26 cellular contexts compared by ENCODE assay signal in the genomic region with DNA sequence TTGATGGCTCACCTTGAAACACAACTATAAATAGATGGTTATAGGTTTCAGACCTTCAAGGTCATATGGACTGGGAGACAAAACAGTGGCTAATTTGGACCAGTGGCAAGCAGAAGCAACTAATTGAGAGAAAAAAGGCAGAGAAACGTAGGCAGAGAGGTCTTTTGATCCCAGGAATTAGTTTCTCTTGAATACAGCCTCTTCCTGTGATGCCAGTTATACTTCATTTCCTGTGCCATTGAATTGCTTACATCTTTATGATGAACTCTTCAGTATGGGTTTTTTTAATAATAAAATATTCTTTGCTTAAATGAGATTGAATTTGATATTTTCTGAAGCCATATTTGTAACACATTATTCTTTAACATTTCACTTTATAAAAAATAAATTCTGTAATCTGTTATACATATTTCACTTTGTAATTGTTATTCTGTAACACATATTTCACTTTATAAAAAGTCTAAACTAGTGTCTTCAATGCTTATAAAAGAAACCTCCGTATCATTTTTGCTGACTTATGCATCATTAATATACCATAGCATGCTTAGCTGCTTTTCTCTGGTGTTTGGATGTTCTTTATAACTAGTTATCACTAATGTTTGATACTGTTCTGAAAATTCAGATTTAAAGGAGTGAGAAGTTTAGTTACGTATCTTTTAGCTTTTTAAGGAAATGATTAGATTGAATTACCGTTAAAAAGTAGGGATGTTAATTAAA. TPM values are rescaled to one million over a fixed set of nuclear protein-coding genes. Genes with fewer than 3 reads are reported as not detected.
A peak's percentile ranks its signal among the peaks of the same experiment; 100 is the strongest.
DNase-seq lines count a peak whose midpoint lies in the region; ATAC-seq, FAIRE-seq and TF ChIP-seq lines count a peak whose summit lies in the region.
"Had no signal": no experiment of that assay in that cellular context is flagged by ENCODE, and none has a peak within 500 bp of the region (broad histone marks: within the 10 kb centered on the region; RNA-seq: fewer than 3 reads in every experiment).

No MANE protein-coding gene starts in this region.

- H2AFZ ChIP-seq in Loucy (ENCODE audit: low read length) (no peak overlapping the region), K562 (ENCODE audit: low read depth, low read length) (no peak overlapping the region)
- H2AFZ ChIP-seq: hepatocyte had no signal

- no peak overlapping the region for H3K9ac ChIP-seq in Loucy (ENCODE audit: low read depth, low read length, poor library complexity, severe bottlenecking)
- 0 out of 4 replicates have a peak overlapping the region, but pooled peaks of 1 of the 2 experiments have one; percentile 4 for H3K9ac ChIP-seq in K562 (ENCODE audit: insufficient read depth in 1 of 2, low read depth in 2 of 2, low read length in 2 of 2)

- no peaks in the 10 kb centered on the region for H3K9me3 Mint-ChIP-seq in activated naive CD4-positive, alpha-beta T cell treated with anti-CD3 and anti-CD28 coated beads for 36 hours
- H3K9me3 Mint-ChIP-seq in activated naive CD4-positive, alpha-beta T cell treated with anti-CD3 and anti-CD28 coated beads, Interleukin-2, amount 50 U/mL, for 72 hours = no peaks in the 10 kb centered on the region
- no peaks in the 10 kb centered on the region for H3K9me3 Mint-ChIP-seq in chondrocyte (ENCODE audit: low read depth)
- H3K9me3 Mint-ChIP-seq: activated T-helper 2 cell treated with anti-CD3 and anti-CD28 coated beads, Interferon-gamma antibody, Interleukin-2, Interleukin-4, amounts not matched to agents 10 μg/mL and 5 μg/mL and 100 μg/mL, durations not matched to agents 14 hours and 24 hours and 36 hours; stimulated activated effector memory CD8-positive, alpha-beta T cell treated with anti-CD3 and anti-CD28 coated beads, Interleukin-12 subunit alpha, Interleukin-12 subunit beta, amount 100 ng/mL, for 72 hours had no signal

- WGBS in K562 (ENCODE audit: insufficient coverage, low coverage, missing lambda C conversion rate) = 36% methylated on average over 4 of the region's 4 CpGs
- 32 to 48% (median 39%) methylated on average over 4 of the region's 4 CpGs for WGBS in psoas muscle, 3 donors

- no peaks in the 10 kb centered on the region for H3K27me3 Mint-ChIP-seq in activated naive CD4-positive, alpha-beta T cell treated with anti-CD3 and anti-CD28 coated beads for 36 hours (ENCODE audit: low read depth)
- H3K27me3 Mint-ChIP-seq in chondrocyte (ENCODE audit: low read depth) = no peaks in the 10 kb centered on the region

- CTCF ChIA-PET in activated naive CD4-positive, alpha-beta T cell treated with anti-CD3 and anti-CD28 coated beads for 36 hours (lab: Charles Lee) = no interaction called here
- CTCF ChIA-PET in K562 (lab: Yijun Ruan, JAX; ENCODE audit: low intra/inter-chr PET ratio) = no interaction called here

- H3K4me3 Mint-ChIP-seq in activated naive CD4-positive, alpha-beta T cell treated with anti-CD3 and anti-CD28 coated beads for 36 hours = no peak overlapping the region
- no peak overlapping the region for H3K4me3 Mint-ChIP-seq in chondrocyte (ENCODE audit: unreplicated experiment)
- H3K4me3 Mint-ChIP-seq: stimulated activated effector memory CD8-positive, alpha-beta T cell treated with anti-CD3 and anti-CD28 coated beads, Interleukin-12 subunit alpha, Interleukin-12 subunit beta, amount 100 ng/mL, for 72 hours had no signal

- ATAC-seq in activated naive CD4-positive, alpha-beta T cell treated with anti-CD3 and anti-CD28 coated beads, Interleukin-2, amount 50 U/mL, for 72 hours = no peak
- ATAC-seq in K562 (no peak), psoas muscle (peak in 3 of 4 donors; percentile 34 to 46 (median 41)), HG02678 (IDR thresholded peaks at IDR 0.05; ENCODE audit: unreplicated experiment) (no peak)
- ATAC-seq: Panc1; sciatic nerve; stimulated activated effector memory CD8-positive, alpha-beta T cell treated with anti-CD3 and anti-CD28 coated beads, Interleukin-12 subunit alpha, Interleukin-12 subunit beta, amount 100 ng/mL, for 72 hours had no signal

- no peaks in the 10 kb centered on the region for H3K9me2 ChIP-seq in Loucy (replicated peaks; ENCODE audit: low read depth, low read length)

- no peaks in the 10 kb centered on the region for H3K9me3 ChIP-seq in Loucy (ENCODE audit: insufficient read depth, low read depth, low read length)
- H3K9me3 ChIP-seq in K562 (replicated peaks; ENCODE audit: control insufficient read depth, insufficient read depth, low read depth, low read length) = no peaks in the 10 kb centered on the region
- no peaks in the 10 kb centered on the region for H3K9me3 ChIP-seq in psoas muscle
- H3K9me3 ChIP-seq: ovary had no signal

- H3K36me3 Mint-ChIP-seq in activated naive CD4-positive, alpha-beta T cell treated with anti-CD3 and anti-CD28 coated beads for 36 hours (ENCODE audit: low read depth) = peaks cover 2% of the 10 kb centered on the region
- no peaks in the 10 kb centered on the region for H3K36me3 Mint-ChIP-seq in activated naive CD4-positive, alpha-beta T cell treated with anti-CD3 and anti-CD28 coated beads, Interleukin-2, amount 50 U/mL, for 72 hours
- H3K36me3 Mint-ChIP-seq in chondrocyte (ENCODE audit: low read depth) = no peaks in the 10 kb centered on the region
- H3K36me3 Mint-ChIP-seq: stimulated activated effector memory CD8-positive, alpha-beta T cell treated with anti-CD3 and anti-CD28 coated beads, Interleukin-12 subunit alpha, Interleukin-12 subunit beta, amount 100 ng/mL, for 72 hours had no signal

- intact Hi-C loops in activated naive CD4-positive, alpha-beta T cell treated with anti-CD3 and anti-CD28 coated beads for 36 hours (cut with micrococcal nuclease) = no loop called here
- intact Hi-C loops in K562 (cut with micrococcal nuclease) (no loop called here), psoas muscle (cut with DNase I) (no loop called here)

- H3K27ac Mint-ChIP-seq in activated naive CD4-positive, alpha-beta T cell treated with anti-CD3 and anti-CD28 coated beads for 36 hours = peak overlapping the region; percentile 32
- H3K27ac Mint-ChIP-seq in activated naive CD4-positive, alpha-beta T cell treated with anti-CD3 and anti-CD28 coated beads, Interleukin-2, amount 50 U/mL, for 72 hours = no peak overlapping the region
- H3K27ac Mint-ChIP-seq in chondrocyte (ENCODE audit: unreplicated experiment) = no peak overlapping the region
- H3K27ac Mint-ChIP-seq: activated T-helper 2 cell treated with anti-CD3 and anti-CD28 coated beads, Interferon-gamma antibody, Interleukin-2, Interleukin-4, amounts not matched to agents 10 μg/mL and 5 μg/mL and 100 μg/mL, durations not matched to agents 14 hours and 24 hours and 36 hours; stimulated activated effector memory CD8-positive, alpha-beta T cell treated with anti-CD3 and anti-CD28 coated beads, Interleukin-12 subunit alpha, Interleukin-12 subunit beta, amount 100 ng/mL, for 72 hours had no signal

- TF ChIP-seq RAD21 in K562 (CRISPR knock-in tag; conservative IDR thresholded peaks at IDR 0.05 in 1 of 2, IDR thresholded peaks at IDR 0.05 in 1 of 2) = no peak

- TF ChIP-seq EP300 in K562 (IDR thresholded peaks at IDR 0.05; ENCODE audit: low read length) = no peak

- TF ChIP-seq CTCF in Loucy (conservative IDR thresholded peaks at IDR 0.05; ENCODE audit: low read length) (no peak), K562 (IDR thresholded peaks at IDR 0.05 in 2 of 3, conservative IDR thresholded peaks at IDR 0.05 in 1 of 3; ENCODE audit: insufficient read depth in 2 of 3, low read depth in 1 of 3, low read length in 3 of 3) (no peak), psoas muscle (IDR thresholded peaks at IDR 0.05) (no peak), chondrocyte (IDR thresholded peaks at IDR 0.05) (no peak)

- H3K79me2 ChIP-seq in Loucy (ENCODE audit: insufficient read depth, low read length) (peaks cover 100% of the 10 kb centered on the region), K562 (ENCODE audit: control insufficient read depth, insufficient read depth, low read length) (peaks cover 100% of the 10 kb centered on the region)

- no peak for DNase-seq in activated naive CD4-positive, alpha-beta T cell treated with anti-CD3 and anti-CD28 coated beads for 36 hours
- DNase-seq in activated naive CD4-positive, alpha-beta T cell treated with anti-CD3 and anti-CD28 coated beads, Interleukin-2, amount 50 U/mL, for 72 hours (ENCODE audit: low spot score in 2 of 2) = no peak
- no peak for DNase-seq in K562 (ENCODE audit: extremely low read depth in 1 of 4, low spot score in 3 of 4)
- DNase-seq in psoas muscle = no peak
- DNase-seq in putamen (ENCODE audit: low spot score) = no peak
- DNase-seq in chondrocyte (ENCODE audit: low spot score) = no peak
- DNase-seq: amniotic stem cell, dermis blood vessel endothelial cell, DMS53, foreskin fibroblast, KG1, NCI-H2029, NCI-H345, ovary, T-helper 9 cell had no signal

- no peaks in the 10 kb centered on the region; the same call in 1 of the 2 replicates for H3K36me3 ChIP-seq in Loucy (ENCODE audit: insufficient read depth, low read length)
- peaks cover 60% of the 10 kb centered on the region for H3K36me3 ChIP-seq in K562 (ENCODE audit: control insufficient read depth, insufficient read depth, low read length)
- H3K36me3 ChIP-seq in psoas muscle (ENCODE audit: insufficient read depth in 1 of 2, low read depth in 1 of 2) = no peaks in the 10 kb centered on the region
- H3K36me3 ChIP-seq: cardiac muscle cell, ovary had no signal

- H4K20me1 ChIP-seq in Loucy (ENCODE audit: insufficient read depth, low read length, poor library complexity, severe bottlenecking) (peaks cover 99% of the 10 kb centered on the region), K562 (replicated peaks; ENCODE audit: control insufficient read depth, insufficient read depth, low read length) (peaks cover 70% of the 10 kb centered on the region)

- H3F3A ChIP-seq in Loucy (ENCODE audit: low read depth) = no peaks in the 10 kb centered on the region

- no peak for TF ChIP-seq POLR2A in K562 (conservative IDR thresholded peaks at IDR 0.05)

- no TSS peak for BruUV-seq in K562 (replicated peaks; lab: Mats Ljungman, UMichigan)

- no peak for FAIRE-seq in K562 (lab: Jason Lieb, UNC)
- FAIRE-seq: GM12892, H1, islet of Langerhans had no signal

- peaks cover 76% of the 10 kb centered on the region for H3K4me1 ChIP-seq in Loucy (ENCODE audit: insufficient read depth, low read length, poor library complexity, severe bottlenecking)
- H3K4me1 ChIP-seq in K562 (replicated peaks in 1 of 2; ENCODE audit: control insufficient read depth in 2 of 2, insufficient read depth in 2 of 2, low read length in 2 of 2) = peaks cover 15 to 76% of the 10 kb centered on the region in 2 experiments
- peaks cover 99% of the 10 kb centered on the region for H3K4me1 ChIP-seq in psoas muscle

- H3K27ac ChIP-seq in K562 (ENCODE audit: extremely low read depth, low read depth, low read length) (peak overlapping the region; percentile 37; the same call in 2 of the 3 replicates), psoas muscle (peak overlapping the region; percentile 17)
- H3K27ac ChIP-seq: cardiac muscle cell, hepatocyte, ovary had no signal

- H3K4me2 ChIP-seq in Loucy (ENCODE audit: low read depth, low read length, poor library complexity, severe bottlenecking) (peak overlapping the region; percentile 66), K562 (ENCODE audit: insufficient read depth, low read length) (peak overlapping the region; percentile 20; the same call in 1 of the 2 replicates)
- H3K4me2 ChIP-seq: hepatocyte had no signal

- POLR2A ChIA-PET in K562 (lab: Yijun Ruan, JAX) = interaction anchor here (0.6 to 5.5 kb wide), 2 partner anchors 8 to 140 kb away, joined by 3 to 72 read pairs; a partner anchor contains a TSS

- H3K4me1 Mint-ChIP-seq in activated naive CD4-positive, alpha-beta T cell treated with anti-CD3 and anti-CD28 coated beads for 36 hours (ENCODE audit: low read depth) = peaks cover 46% of the 10 kb centered on the region
- H3K4me1 Mint-ChIP-seq in chondrocyte (ENCODE audit: low read depth) = peaks cover 40% of the 10 kb centered on the region

- H3K27me3 ChIP-seq in Loucy (ENCODE audit: insufficient read depth, low read length, poor library complexity, severe bottlenecking) = no peaks in the 10 kb centered on the region
- no peaks in the 10 kb centered on the region for H3K27me3 ChIP-seq in K562 (ENCODE audit: control insufficient read depth in 2 of 2, insufficient read depth in 2 of 2, low read length in 2 of 2)
- no peaks in the 10 kb centered on the region for H3K27me3 ChIP-seq in psoas muscle (ENCODE audit: insufficient read depth in 3 of 3, low read length in 2 of 3)
- H3K27me3 ChIP-seq: cardiac muscle cell, hepatocyte, ovary had no signal

- H3K9me1 ChIP-seq in K562 (ENCODE audit: control insufficient read depth, insufficient read depth, low read length) = peaks cover 2% of the 10 kb centered on the region

- H3K4me3 ChIP-seq in Loucy (ENCODE audit: low read length, poor library complexity, severe bottlenecking) (peak overlapping the region; percentile 32), K562 (no peak overlapping the region), psoas muscle (peak overlapping the region; percentile 26)
- H3K4me3 ChIP-seq: cardiac muscle cell, hepatocyte, ovary had no signal

- in situ Hi-C loops in K562 (cut with MboI) = no loop called here

RNA-seq across cellular contexts. Expression of a gene that starts 8.9 kb away (rescaled TPM):
- 100 to 1,000 TPM; 150 to 159 TPM for total RNA-seq in activated naive CD4-positive, alpha-beta T cell treated with anti-CD3 and anti-CD28 coated beads for 36 hours
- total RNA-seq in activated naive CD4-positive, alpha-beta T cell treated with anti-CD3 and anti-CD28 coated beads, Interleukin-2, amount 50 U/mL, for 72 hours = 100 to 1,000 TPM; 162 to 201 TPM
- 131 and 315 TPM in 2 replicates for total RNA-seq in K562 (2011; cell fraction: chromatin; rRNA removed; ENCODE audit: low replicate concordance)
- 118 and 122 TPM in 2 replicates for total RNA-seq in K562 (2011; cell fraction: nucleolus; rRNA removed)
- total RNA-seq in K562 (2011; cell fraction: nucleoplasm; rRNA removed) = 147 and 249 TPM in 2 replicates
- 516 and 526 TPM in 2 replicates for total RNA-seq in K562 (2014; rRNA removed)
- 624 and 729 TPM in 2 replicates for total RNA-seq in K562 (2014; rRNA removed; fragmentation: Illumina TruSeq; extraction: Trizol)
- 726 and 732 TPM in 2 replicates for total RNA-seq in K562 (2015; rRNA removed; fragmentation: Illumina TruSeq; extraction: Trizol)
- total RNA-seq in K562 (2021) = 504 and 509 TPM in 2 replicates
- polyA plus RNA-seq in K562 (2011; rRNA removed) = 544 and 809 TPM in 2 replicates
- polyA plus RNA-seq in K562 (2011; cell fraction: cytosol; rRNA removed) = 202 and 314 TPM in 2 replicates
- 169 and 199 TPM in 2 replicates for polyA plus RNA-seq in K562 (2011; cell fraction: nucleus; rRNA removed)
- polyA plus RNA-seq in K562 (2012) = 376 and 498 TPM in 2 replicates
- polyA plus RNA-seq in K562 (2014; fragmentation: Illumina TruSeq; extraction: Trizol) = 790 and 902 TPM in 2 replicates
- 100 to 1,000 TPM; 219 to 224 TPM for polyA plus RNA-seq in K562 (2014; fragmentation: Nextera tagmentation; extraction: Ambion mirVana)
- 455 and 489 TPM in 2 replicates for polyA plus RNA-seq in K562 (2014; rRNA removed)
- 866 and 913 TPM in 2 replicates for polyA minus RNA-seq in K562 (2011; rRNA and poly(A)+ RNA removed)
- polyA minus RNA-seq in K562 (2011; cell fraction: cytosol; rRNA and poly(A)+ RNA removed) = 292 and 382 TPM in 2 replicates
- 176 and 203 TPM in 2 replicates for polyA minus RNA-seq in K562 (2011; cell fraction: nucleus; rRNA and poly(A)+ RNA removed)
- total RNA-seq in psoas muscle = 100 to 1,000 TPM; 168 to 259 (median 235) TPM
- 100 to 1,000 TPM; 173 to 328 (median 225) TPM for polyA plus RNA-seq in psoas muscle
- 125 to 143 TPM (median 141 TPM) in 3 replicates for total RNA-seq in chondrocyte

RNA-seq across cellular contexts. Expression of a gene that starts 37.0 kb away (rescaled TPM):
- not detected for total RNA-seq in activated naive CD4-positive, alpha-beta T cell treated with anti-CD3 and anti-CD28 coated beads for 36 hours
- not detected for total RNA-seq in activated naive CD4-positive, alpha-beta T cell treated with anti-CD3 and anti-CD28 coated beads, Interleukin-2, amount 50 U/mL, for 72 hours
- total RNA-seq in K562 (2011; cell fraction: chromatin; rRNA removed; ENCODE audit: low replicate concordance) = 2.8 and 4.0 TPM in 2 replicates
- 1.7 and 2.8 TPM in 2 replicates for total RNA-seq in K562 (2011; cell fraction: nucleolus; rRNA removed)
- 2.3 and 2.6 TPM in 2 replicates for total RNA-seq in K562 (2011; cell fraction: nucleoplasm; rRNA removed)
- 1.3 TPM in 2 replicates for total RNA-seq in K562 (2014; rRNA removed)
- 1.6 and 1.7 TPM in 2 replicates for total RNA-seq in K562 (2014; rRNA removed; fragmentation: Illumina TruSeq; extraction: Trizol)
- total RNA-seq in K562 (2015; rRNA removed; fragmentation: Illumina TruSeq; extraction: Trizol) = 2.3 and 2.5 TPM in 2 replicates
- total RNA-seq in K562 (2021) = 2.0 and 3.8 TPM in 2 replicates
- 0.79 and 2.3 TPM in 2 replicates for polyA plus RNA-seq in K562 (2011; rRNA removed)
- 0.55 and 2.2 TPM in 2 replicates for polyA plus RNA-seq in K562 (2011; cell fraction: cytosol; rRNA removed)
- polyA plus RNA-seq in K562 (2011; cell fraction: nucleus; rRNA removed) = 0.83 and 4.6 TPM in 2 replicates
- 1.5 and 3.3 TPM in 2 replicates for polyA plus RNA-seq in K562 (2012)
- 4.8 and 4.9 TPM in 2 replicates for polyA plus RNA-seq in K562 (2014; fragmentation: Illumina TruSeq; extraction: Trizol)
- 1 to 10 TPM; 1.2 to 2.3 TPM for polyA plus RNA-seq in K562 (2014; fragmentation: Nextera tagmentation; extraction: Ambion mirVana)
- 1.4 and 2.5 TPM in 2 replicates for polyA plus RNA-seq in K562 (2014; rRNA removed)
- 2.8 and 5.4 TPM in 2 replicates for polyA minus RNA-seq in K562 (2011; rRNA and poly(A)+ RNA removed)
- 0.73 and 3.0 TPM in 2 replicates for polyA minus RNA-seq in K562 (2011; cell fraction: cytosol; rRNA and poly(A)+ RNA removed)
- polyA minus RNA-seq in K562 (2011; cell fraction: nucleus; rRNA and poly(A)+ RNA removed) = 1.8 and 4.7 TPM in 2 replicates
- under 1 TPM in 1 of 4 donors, not detected in 3; 0.19 TPM for total RNA-seq in psoas muscle
- polyA plus RNA-seq in psoas muscle = under 1 TPM in 1 of 3 donors, not detected in 2; 0.04 TPM
- 0.17 to 0.41 TPM (median 0.28 TPM) in 3 replicates for total RNA-seq in chondrocyte
- total RNA-seq: cardiac muscle cell, dermis blood vessel endothelial cell, hepatocyte, sciatic nerve had no signal
- polyA plus RNA-seq: cardiac muscle cell, H1 had no signal

Comparison
In these comparisons a context has a peak if more than half of its experiments do, and no peak if none do; other contexts are left out.
1. ATAC-seq: peak in psoas muscle (3 of 4); none in activated naive CD4-positive, alpha-beta T cell treated with anti-CD3 and anti-CD28 coated beads, Interleukin-2, amount 50 U/mL, for 72 hours (0 of 2), K562 (single experiment) and HG02678 (single experiment).